8 cellular contexts compared by ENCODE assay signal in the genomic region with DNA sequence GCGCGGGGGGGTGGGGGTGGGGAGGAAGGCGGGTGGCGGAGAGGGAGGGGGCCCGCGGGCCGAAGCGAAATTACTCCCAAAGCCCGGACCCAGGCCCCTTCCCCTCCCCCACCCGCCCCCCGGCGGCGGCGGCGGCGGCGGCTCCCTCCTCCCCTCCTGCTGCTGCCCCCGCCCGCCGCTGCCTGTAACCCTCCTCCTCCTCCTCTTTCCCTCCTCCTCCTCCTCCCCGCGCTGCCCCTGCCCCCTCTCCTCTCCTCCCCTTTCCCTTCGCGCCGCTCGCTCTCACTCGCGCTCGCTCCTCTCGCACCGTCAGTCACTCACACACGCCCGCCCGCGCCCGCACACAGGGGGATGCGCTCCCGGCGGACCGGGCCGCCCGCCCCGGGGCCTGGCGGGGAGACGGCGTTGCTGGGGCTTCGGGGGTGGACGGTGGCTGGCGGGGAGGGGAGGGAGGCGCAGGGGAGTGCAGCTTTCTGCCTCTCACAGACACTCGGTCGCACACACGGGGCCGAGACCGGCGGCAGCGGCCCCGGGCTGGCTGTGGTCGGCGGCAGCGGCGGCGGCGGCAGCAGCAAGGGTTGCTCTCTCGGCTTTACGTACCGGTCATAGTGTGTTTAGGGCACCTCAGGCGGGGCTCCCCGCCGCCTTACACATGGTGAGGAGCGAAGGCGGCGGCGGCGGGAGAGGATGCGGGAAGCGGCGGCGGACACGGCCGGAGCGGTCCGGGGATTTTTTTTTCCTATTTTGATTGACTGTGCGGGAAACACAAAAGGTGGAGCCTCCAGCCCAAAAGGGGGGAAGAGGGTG. TPM values are rescaled to one million over a fixed set of nuclear protein-coding genes. Genes with fewer than 3 reads are reported as not detected.
DNase-seq lines count a peak whose midpoint lies in the region; ATAC-seq and TF ChIP-seq lines count a peak whose summit lies in the region.

No MANE protein-coding gene starts in this region.

- TF ChIP-seq RAD21 in neural cell (conservative IDR thresholded peaks at IDR 0.05): no peak

- H3F3A ChIP-seq in neural cell (ENCODE audit: insufficient read depth, low read length, poor library complexity, severe bottlenecking): no peaks in the 10 kb centered on the region

- H3K27me3 ChIP-seq in CD8-positive, alpha-beta T cell (ENCODE audit: insufficient read depth, low read length): no peaks in the 10 kb centered on the region
- H3K27me3 ChIP-seq in RWPE2 (ENCODE audit: insufficient read depth, poor library complexity, severe bottlenecking) (no peaks in the 10 kb centered on the region), neural cell (ENCODE audit: insufficient read depth, low read depth, low read length) (no peaks in the 10 kb centered on the region), stomach smooth muscle (ENCODE audit: control insufficient read depth in 1 of 2, insufficient read depth in 2 of 2, low read length in 2 of 2) (no peaks in the 10 kb centered on the region)

- intact Hi-C loops in CD8-positive, alpha-beta T cell (cut with DNase I, micrococcal nuclease): loop anchor here (1.0 to 10.0 kb wide), 10 partner anchors 37 to 1204 kb away; a partner anchor contains a TSS

- H3K27ac ChIP-seq in CD8-positive, alpha-beta T cell (ENCODE audit: low read depth, low read length): peak overlapping the region; percentile 86
- H3K27ac ChIP-seq in RWPE2 (ENCODE audit: poor library complexity, severe bottlenecking) (peak overlapping the region; percentile 98), neural cell (ENCODE audit: low read length) (peak overlapping the region; percentile 99), stomach smooth muscle (ENCODE audit: low read length) (peak overlapping the region; percentile 97)

- TF ChIP-seq EP300 in neural cell (conservative IDR thresholded peaks at IDR 0.05; ENCODE audit: poor library complexity, severe bottlenecking): no peak

- POLR2A ChIA-PET in CD8-positive, alpha-beta T cell (lab: Charles Lee): interaction anchor here (0.6 to 1.5 kb wide), 7 partner anchors 8 to 431 kb away, joined by 3 to 5 read pairs (median 3); a partner anchor contains a TSS

- peaks cover 30% of the 10 kb centered on the region for H3K36me3 Mint-ChIP-seq in CD8-positive, alpha-beta T cell

- no peak for TF ChIP-seq CTCF in CD8-positive, alpha-beta T cell (IDR thresholded peaks at IDR 0.05)
- no peak for TF ChIP-seq CTCF in RWPE2 (IDR thresholded peaks at IDR 0.05; ENCODE audit: poor library complexity, severe bottlenecking)
- no peak for TF ChIP-seq CTCF in neural cell (IDR thresholded peaks at IDR 0.05; ENCODE audit: poor library complexity, severe bottlenecking)

- no peaks in the 10 kb centered on the region for H3K9me3 ChIP-seq in CD8-positive, alpha-beta T cell (ENCODE audit: low read length)
- peaks cover 4% of the 10 kb centered on the region for H3K9me3 ChIP-seq in RWPE2 (ENCODE audit: severe bottlenecking)
- H3K9me3 ChIP-seq in neural cell (ENCODE audit: low read length): no peaks in the 10 kb centered on the region
- no peaks in the 10 kb centered on the region for H3K9me3 ChIP-seq in stomach smooth muscle (ENCODE audit: control insufficient read depth in 2 of 2, low read length in 2 of 2)

- no peak overlapping the region for H3K4me2 ChIP-seq in neural cell (ENCODE audit: low read length)

- H3K4me1 Mint-ChIP-seq in CD8-positive, alpha-beta T cell (ENCODE audit: low read depth): peaks cover 40% of the 10 kb centered on the region

- peak overlapping the region; percentile 76 for H3K4me3 ChIP-seq in CD8-positive, alpha-beta T cell (ENCODE audit: low read depth, low read length)
- H3K4me3 ChIP-seq in Jurkat, Clone E6-1 (ENCODE audit: low read length): peak overlapping the region; percentile 85
- H3K4me3 ChIP-seq in RWPE2 (ENCODE audit: severe bottlenecking) (peak overlapping the region; percentile 52), neural cell (ENCODE audit: low read length) (peak overlapping the region; percentile 93), stomach smooth muscle (ENCODE audit: low read length in 2 of 2) (peak overlapping the region; percentile 69 to 90)

- no peaks in the 10 kb centered on the region for H3K27me3 Mint-ChIP-seq in CD8-positive, alpha-beta T cell (ENCODE audit: low read depth)

- no peaks in the 10 kb centered on the region for H4K20me1 ChIP-seq in neural cell (ENCODE audit: insufficient read depth)

- H3K79me2 ChIP-seq in neural cell (replicated peaks; ENCODE audit: insufficient read depth, low read length): peaks cover 36% of the 10 kb centered on the region

- H3K9me3 Mint-ChIP-seq in CD8-positive, alpha-beta T cell: peaks cover 4% of the 10 kb centered on the region

- H3K4me3 Mint-ChIP-seq in CD8-positive, alpha-beta T cell: peak overlapping the region; percentile 88

- H3K9ac ChIP-seq in neural cell (ENCODE audit: low read length): peak overlapping the region; percentile 100
- H3K9ac ChIP-seq in stomach smooth muscle (ENCODE audit: low read length in 2 of 2): peak overlapping the region; percentile 76 to 82

- CTCF ChIA-PET in CD8-positive, alpha-beta T cell (lab: Charles Lee): no interaction called here

- no peaks in the 10 kb centered on the region for H3K9me2 ChIP-seq in neural cell (ENCODE audit: insufficient read depth, low read length)

- H3K36me3 ChIP-seq in CD8-positive, alpha-beta T cell (ENCODE audit: insufficient read depth, low read length): no peaks in the 10 kb centered on the region
- H3K36me3 ChIP-seq in RWPE2 (ENCODE audit: low read depth): peaks cover 21% of the 10 kb centered on the region
- H3K36me3 ChIP-seq in neural cell (ENCODE audit: insufficient read depth, low read length): no peaks in the 10 kb centered on the region
- no peaks in the 10 kb centered on the region for H3K36me3 ChIP-seq in stomach smooth muscle (ENCODE audit: control insufficient read depth in 2 of 2, insufficient read depth in 2 of 2, low read length in 2 of 2)

- DNase-seq in CD8-positive, alpha-beta T cell: peak; percentile 77 to 92 (median 85)
- peak; percentile 83 for DNase-seq in Jurkat, Clone E6-1 (ENCODE audit: low read depth, low spot score)
- DNase-seq in RWPE2 (ENCODE audit: low spot score): peak; percentile 87
- DNase-seq in activated gamma-delta T cell (lab: John Stamatoyannopoulos, UW): peak; percentile 84
- DNase-seq in fibroblast of the conjunctiva (ENCODE audit: low read depth): peak; percentile 88

- peak; percentile 42 for ATAC-seq in CD8-positive, alpha-beta T cell
- ATAC-seq in GM19467 (IDR thresholded peaks at IDR 0.05; ENCODE audit: unreplicated experiment) (peak; percentile 18), RWPE2 (ENCODE audit: low read depth) (peak; percentile 37)

- H2AFZ ChIP-seq in neural cell (ENCODE audit: low read depth, low read length): peak overlapping the region; percentile 84

- peak overlapping the region; percentile 94 for H3K27ac Mint-ChIP-seq in CD8-positive, alpha-beta T cell

- peaks cover 34% of the 10 kb centered on the region for H3K4me1 ChIP-seq in CD8-positive, alpha-beta T cell (ENCODE audit: insufficient read depth, low read length)
- H3K4me1 ChIP-seq in RWPE2 (ENCODE audit: insufficient read depth, poor library complexity, severe bottlenecking) (peaks cover 14% of the 10 kb centered on the region), stomach smooth muscle (ENCODE audit: control insufficient read depth, insufficient read depth, low read length) (peaks cover 14% of the 10 kb centered on the region)

TF ChIP-seq in neural cell, 6 proteins besides CTCF, POLR2A, EP300 and RAD21:
- TF ChIP-seq SMC3 (conservative IDR thresholded peaks at IDR 0.05; ENCODE audit: poor library complexity) (no peak), EZH2 (IDR thresholded peaks at IDR 0.05; ENCODE audit: borderline replicate concordance, insufficient read depth, low read length, poor library complexity, severe bottlenecking) (no peak), POLR2AphosphoS5 (IDR thresholded peaks at IDR 0.05) (peak; percentile 93), MXI1 (conservative IDR thresholded peaks at IDR 0.05; ENCODE audit: poor library complexity, severe bottlenecking) (peak; percentile 27), TAF1 (IDR thresholded peaks at IDR 0.05; ENCODE audit: low read depth) (peak; percentile 87)
- TF ChIP-seq, protein P1, sequence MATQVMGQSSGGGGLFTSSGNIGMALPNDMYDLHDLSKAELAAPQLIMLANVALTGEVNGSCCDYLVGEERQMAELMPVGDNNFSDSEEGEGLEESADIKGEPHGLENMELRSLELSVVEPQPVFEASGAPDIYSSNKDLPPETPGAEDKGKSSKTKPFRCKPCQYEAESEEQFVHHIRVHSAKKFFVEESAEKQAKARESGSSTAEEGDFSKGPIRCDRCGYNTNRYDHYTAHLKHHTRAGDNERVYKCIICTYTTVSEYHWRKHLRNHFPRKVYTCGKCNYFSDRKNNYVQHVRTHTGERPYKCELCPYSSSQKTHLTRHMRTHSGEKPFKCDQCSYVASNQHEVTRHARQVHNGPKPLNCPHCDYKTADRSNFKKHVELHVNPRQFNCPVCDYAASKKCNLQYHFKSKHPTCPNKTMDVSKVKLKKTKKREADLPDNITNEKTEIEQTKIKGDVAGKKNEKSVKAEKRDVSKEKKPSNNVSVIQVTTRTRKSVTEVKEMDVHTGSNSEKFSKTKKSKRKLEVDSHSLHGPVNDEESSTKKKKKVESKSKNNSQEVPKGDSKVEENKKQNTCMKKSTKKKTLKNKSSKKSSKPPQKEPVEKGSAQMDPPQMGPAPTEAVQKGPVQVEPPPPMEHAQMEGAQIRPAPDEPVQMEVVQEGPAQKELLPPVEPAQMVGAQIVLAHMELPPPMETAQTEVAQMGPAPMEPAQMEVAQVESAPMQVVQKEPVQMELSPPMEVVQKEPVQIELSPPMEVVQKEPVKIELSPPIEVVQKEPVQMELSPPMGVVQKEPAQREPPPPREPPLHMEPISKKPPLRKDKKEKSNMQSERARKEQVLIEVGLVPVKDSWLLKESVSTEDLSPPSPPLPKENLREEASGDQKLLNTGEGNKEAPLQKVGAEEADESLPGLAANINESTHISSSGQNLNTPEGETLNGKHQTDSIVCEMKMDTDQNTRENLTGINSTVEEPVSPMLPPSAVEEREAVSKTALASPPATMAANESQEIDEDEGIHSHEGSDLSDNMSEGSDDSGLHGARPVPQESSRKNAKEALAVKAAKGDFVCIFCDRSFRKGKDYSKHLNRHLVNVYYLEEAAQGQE (IDR thresholded peaks at IDR 0.05; ENCODE audit: borderline replicate concordance): peak; percentile 89

RNA-seq across cellular contexts. Expression of a gene that starts 0.4 kb away (rescaled TPM):
- 100 to 1,000 TPM; 166 to 169 TPM for total RNA-seq in CD8-positive, alpha-beta T cell
- 39.2 TPM for polyA plus RNA-seq in Jurkat, Clone E6-1 (2012; ENCODE audit: insufficient read depth, insufficient read length)
- polyA plus RNA-seq in neural cell: 52.8 and 57.8 TPM in 2 replicates
- polyA minus RNA-seq in neural cell: 175 and 180 TPM in 2 replicates

Comparison
In these comparisons a context has a peak if more than half of its experiments do, and no peak if none do; other contexts are left out.
1. Peak in every context shown above with its lines: DNase-seq, ATAC-seq, H3K4me3 ChIP-seq and H3K27ac ChIP-seq.